Comparison of ENCODE assay signal across 24 cellular contexts in the genomic region with DNA sequence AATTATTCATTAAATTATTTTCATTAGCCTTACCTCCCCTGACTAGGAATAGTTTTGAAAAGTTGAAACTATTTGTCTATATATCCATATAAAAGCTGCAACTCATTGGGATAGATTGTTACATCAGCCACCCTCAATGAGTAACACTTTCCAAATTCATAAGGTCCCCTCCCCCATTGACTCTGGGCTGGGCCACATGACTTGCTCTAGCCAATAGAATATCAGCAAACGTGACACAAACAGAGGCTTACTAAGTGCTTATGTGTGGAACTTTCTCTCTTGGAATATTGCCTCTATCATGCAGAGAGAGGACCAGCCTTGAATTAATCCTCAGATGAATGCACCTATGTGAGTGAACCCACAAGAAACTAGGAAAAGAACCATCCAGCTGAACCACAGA.
"Had no signal": no experiment of that assay in that cellular context is flagged by ENCODE, and none has a peak within 500 bp of the region (broad histone marks: within the 10 kb centered on the region; RNA-seq: fewer than 3 reads in every experiment).

No MANE protein-coding gene starts in this region.

- H3K4me3 Mint-ChIP-seq: activated CD4-positive, alpha-beta memory T cell treated with anti-CD3 and anti-CD28 coated beads, Interleukin-2, amount 10 ng/mL, durations not matched to agents 7 days and 5 days; activated naive CD4-positive, alpha-beta T cell treated with anti-CD3 and anti-CD28 coated beads, Interleukin-2, amount 10 ng/mL, durations not matched to agents 7 days and 5 days; activated naive CD8-positive, alpha-beta T cell treated with anti-CD3 and anti-CD28 coated beads, Interleukin-2, amount 50 U/mL, for 24 hours; activated T-cell treated with anti-CD3 and anti-CD28 coated beads, Interleukin-2, amount 50 U/mL, for 24 hours; brain; stimulated activated memory B cell treated with anti-CD40 and anti-IgM and Interleukin-4, amounts not matched to agents 10 μg/mL and 1 μg/mL and 100 μg/mL, for 72 hours; T-helper 17 cell; type B pancreatic cell had no signal

- H3K4me1 ChIP-seq: foreskin keratinocyte, sigmoid colon, spleen, testis had no signal

- H3K4me1 Mint-ChIP-seq: activated CD4-positive, alpha-beta memory T cell treated with anti-CD3 and anti-CD28 coated beads, Interleukin-2, amount 10 ng/mL, durations not matched to agents 7 days and 5 days; activated naive CD4-positive, alpha-beta T cell treated with anti-CD3 and anti-CD28 coated beads, Interleukin-2, amount 10 ng/mL, durations not matched to agents 7 days and 5 days; brain; stimulated activated memory B cell treated with anti-CD40 and anti-IgM and Interleukin-4, amounts not matched to agents 10 μg/mL and 1 μg/mL and 100 μg/mL, for 72 hours; T-helper 17 cell had no signal

- H3K36me3 ChIP-seq: sigmoid colon, spleen had no signal

- H3K27me3 ChIP-seq: dorsolateral prefrontal cortex, foreskin keratinocyte, sigmoid colon, spleen, testis had no signal

- H3K9me3 ChIP-seq: sigmoid colon, testis had no signal

- H3K9me3 Mint-ChIP-seq: activated CD4-positive, alpha-beta memory T cell treated with anti-CD3 and anti-CD28 coated beads, Interleukin-2, amount 10 ng/mL, durations not matched to agents 7 days and 5 days; activated naive CD4-positive, alpha-beta T cell treated with anti-CD3 and anti-CD28 coated beads, Interleukin-2, amount 10 ng/mL, durations not matched to agents 7 days and 5 days; brain; stimulated activated memory B cell treated with anti-CD40 and anti-IgM and Interleukin-4, amounts not matched to agents 10 μg/mL and 1 μg/mL and 100 μg/mL, for 72 hours; type B pancreatic cell had no signal

- H3K36me3 Mint-ChIP-seq: activated naive CD4-positive, alpha-beta T cell treated with anti-CD3 and anti-CD28 coated beads, Interleukin-2, amount 10 ng/mL, durations not matched to agents 7 days and 5 days; brain; stimulated activated memory B cell treated with anti-CD40 and anti-IgM and Interleukin-4, amounts not matched to agents 10 μg/mL and 1 μg/mL and 100 μg/mL, for 72 hours; type B pancreatic cell had no signal

- H3K4me3 ChIP-seq: dorsolateral prefrontal cortex, sigmoid colon, spleen, testis had no signal

- H3K27ac Mint-ChIP-seq: activated CD4-positive, alpha-beta memory T cell treated with anti-CD3 and anti-CD28 coated beads, Interleukin-2, amount 10 ng/mL, durations not matched to agents 7 days and 5 days; activated naive CD4-positive, alpha-beta T cell treated with anti-CD3 and anti-CD28 coated beads, Interleukin-2, amount 10 ng/mL, durations not matched to agents 7 days and 5 days; activated naive CD8-positive, alpha-beta T cell treated with anti-CD3 and anti-CD28 coated beads, Interleukin-2, amount 50 U/mL, for 24 hours; activated T-cell treated with anti-CD3 and anti-CD28 coated beads, Interleukin-2, amount 50 U/mL, for 24 hours; brain; stimulated activated memory B cell treated with anti-CD40 and anti-IgM and Interleukin-4, amounts not matched to agents 10 μg/mL and 1 μg/mL and 100 μg/mL, for 72 hours; T-helper 17 cell; type B pancreatic cell had no signal

- H3K27ac ChIP-seq: dorsolateral prefrontal cortex, epithelial cell of prostate, foreskin keratinocyte, sigmoid colon, spleen, testis had no signal

- ATAC-seq: activated naive CD8-positive, alpha-beta T cell treated with anti-CD3 and anti-CD28 coated beads, Interleukin-2, amount 50 U/mL, for 24 hours; foreskin keratinocyte; left lobe of liver; stimulated activated memory B cell treated with anti-CD40 and anti-IgM and Interleukin-4, amounts not matched to agents 10 μg/mL and 1 μg/mL and 100 μg/mL, for 72 hours; T-helper 17 cell had no signal

- H3K27me3 Mint-ChIP-seq: activated CD4-positive, alpha-beta memory T cell treated with anti-CD3 and anti-CD28 coated beads, Interleukin-2, amount 10 ng/mL, durations not matched to agents 7 days and 5 days; activated naive CD4-positive, alpha-beta T cell treated with anti-CD3 and anti-CD28 coated beads, Interleukin-2, amount 10 ng/mL, durations not matched to agents 7 days and 5 days; activated T-cell treated with anti-CD3 and anti-CD28 coated beads, Interleukin-2, amount 50 U/mL, for 24 hours; brain; stimulated activated memory B cell treated with anti-CD40 and anti-IgM and Interleukin-4, amounts not matched to agents 10 μg/mL and 1 μg/mL and 100 μg/mL, for 72 hours; T-helper 17 cell; type B pancreatic cell had no signal

- DNase-seq: activated CD4-positive, alpha-beta memory T cell treated with anti-CD3 and anti-CD28 coated beads, Interleukin-2, amount 10 ng/mL, durations not matched to agents 7 days and 5 days; activated CD4-positive, alpha-beta T cell treated with anti-CD3 and anti-CD28 coated beads for 48 hours; activated naive CD4-positive, alpha-beta T cell treated with anti-CD3 and anti-CD28 coated beads, Interleukin-2, amount 10 ng/mL, durations not matched to agents 7 days and 5 days; activated naive CD8-positive, alpha-beta T cell treated with anti-CD3 and anti-CD28 coated beads, Interleukin-2, amount 50 U/mL, for 24 hours; activated T-cell treated with anti-CD3 and anti-CD28 coated beads, Interleukin-2, amount 50 U/mL, for 24 hours; anterior cingulate cortex; central memory CD4-positive, alpha-beta T cell; dorsolateral prefrontal cortex; foreskin keratinocyte; glutamatergic neuron; hypothalamus; kidney; occipital lobe; posterior cingulate gyrus; sigmoid colon; spleen; stimulated activated CD4-positive, alpha-beta T cell treated with anti-CD3 and anti-CD28 coated beads, Interleukin-4, amount 100 ng/mL, for 4 hours; T-helper 17 cell; testis had no signal
